Comparison of ENCODE assay signal across 29 cellular contexts in genomic region chr10:4221315-4221714, GRCh38.
DNase-seq lines count a peak whose midpoint lies in the region; ATAC-seq and TF ChIP-seq lines count a peak whose summit lies in the region.
"Had no signal": no experiment of that assay in that cellular context is flagged by ENCODE, and none has a peak within 500 bp of the region (broad histone marks: within the 10 kb centered on the region; RNA-seq: fewer than 3 reads in every experiment).

No MANE protein-coding gene starts in this region.

- H3K27me3 ChIP-seq in DND-41 (ENCODE audit: insufficient read depth, low read length, poor library complexity) (no peaks in the 10 kb centered on the region), mesenchymal stem cell (ENCODE audit: control insufficient read depth in 1 of 2, insufficient read depth in 1 of 2, low read length in 2 of 2) (no peaks in the 10 kb centered on the region), neuronal stem cell (ENCODE audit: control insufficient read depth in 3 of 3, insufficient read depth in 3 of 3, low read depth in 1 of 3, low read length in 3 of 3) (no peaks in the 10 kb centered on the region)
- H3K27me3 ChIP-seq: BE2C, neural progenitor cell, tibial nerve had no signal

- H2BK15ac ChIP-seq in mesenchymal stem cell (ENCODE audit: low read depth, poor library complexity, severe bottlenecking): no peak overlapping the region
- no peak overlapping the region for H2BK15ac ChIP-seq in neuronal stem cell (ENCODE audit: low read length)

- H3K4ac ChIP-seq in mesenchymal stem cell (ENCODE audit: low read depth in 1 of 2, low read length in 2 of 2) (no peak overlapping the region), neuronal stem cell (ENCODE audit: low read length) (no peak overlapping the region)

- no peaks in the 10 kb centered on the region for H3K79me1 ChIP-seq in mesenchymal stem cell (replicated peaks; ENCODE audit: low read length, poor library complexity, severe bottlenecking)
- H3K79me1 ChIP-seq in neuronal stem cell (ENCODE audit: low read depth, low read length): no peaks in the 10 kb centered on the region

- H2BK120ac ChIP-seq in mesenchymal stem cell (ENCODE audit: low read depth, low read length) (no peak overlapping the region), neuronal stem cell (ENCODE audit: low read depth, low read length) (no peak overlapping the region)

- H3K14ac ChIP-seq in mesenchymal stem cell (ENCODE audit: low read length in 2 of 2): no peak overlapping the region
- no peak overlapping the region for H3K14ac ChIP-seq in neuronal stem cell (ENCODE audit: low read length)

- ATAC-seq in DND-41 (ENCODE audit: insufficient read depth, low read depth): peak; percentile 66
- peak; percentile 68 for ATAC-seq in activated naive CD8-positive, alpha-beta T cell treated with anti-CD3 and anti-CD28 coated beads, Interleukin-2, amount 50 U/mL, for 24 hours
- ATAC-seq: mucosa of descending colon, PC-3 had no signal

- H4K20me1 ChIP-seq in DND-41 (ENCODE audit: insufficient read depth, low read length): no peaks in the 10 kb centered on the region

- H3K18ac ChIP-seq in mesenchymal stem cell (ENCODE audit: low read depth in 1 of 2, low read length in 2 of 2) (no peak overlapping the region), neuronal stem cell (ENCODE audit: low read length) (no peak overlapping the region)

- peak; percentile 27 for DNase-seq in NCI-H82 (lab: John Stamatoyannopoulos, UW)
- no peak for DNase-seq in NCI-H82 treated with DMSO at 0.1 percent for 48 hours (lab: John Stamatoyannopoulos, UW; ENCODE audit: unreplicated experiment)
- DNase-seq in DND-41: no peak
- DNase-seq in activated naive CD8-positive, alpha-beta T cell treated with anti-CD3 and anti-CD28 coated beads, Interleukin-2, amount 50 U/mL, for 24 hours: peak; percentile 5
- peak; percentile 8 for DNase-seq in mesenchymal stem cell
- DNase-seq in amygdala (lab: John Stamatoyannopoulos, UW): no peak
- no peak for DNase-seq in neuronal stem cell (ENCODE audit: low spot score)
- DNase-seq in coronary artery (ENCODE audit: low spot score): no peak
- DNase-seq: 8988T; activated CD4-positive, alpha-beta T cell treated with anti-CD3 and anti-CD28 coated beads for 1 hour; anterior cingulate cortex; BE2C; caudate nucleus; DMS79 treated with DMSO at 0.1 percent for 48 hours; dorsolateral prefrontal cortex; foreskin fibroblast; KG1; mucosa of descending colon; NCI-H1048; NCI-H1930; NCI-H226; NCI-H774; PC-3; SHP77 treated with DMSO at 0.1 percent for 48 hours; stimulated activated naive CD4-positive, alpha-beta T cell treated with Interleukin-2 at 50 U/mL for 16 hours; SW 1271 had no signal

- WGBS in mesenchymal stem cell: 88% methylated on average over 1 of the region's 2 CpGs
- WGBS in neuronal stem cell (ENCODE audit: extremely low coverage in 2 of 2, insufficient read length in 2 of 2, insufficient replicate concordance in 1 of 2), 2 donors: no CpG with 5 or more reads among the region's 2 CpGs

- H2AFZ ChIP-seq in DND-41 (ENCODE audit: low read depth, low read length) (no peak overlapping the region), mesenchymal stem cell (ENCODE audit: low read depth, low read length) (no peak overlapping the region), neuronal stem cell (ENCODE audit: low read length) (no peak overlapping the region)
- H2AFZ ChIP-seq: neural progenitor cell had no signal

- no peak overlapping the region for H3K4me3 Mint-ChIP-seq in activated naive CD8-positive, alpha-beta T cell treated with anti-CD3 and anti-CD28 coated beads, Interleukin-2, amount 50 U/mL, for 24 hours
- H3K4me3 Mint-ChIP-seq: neural progenitor cell had no signal

- H3K27me3 Mint-ChIP-seq in activated naive CD8-positive, alpha-beta T cell treated with anti-CD3 and anti-CD28 coated beads, Interleukin-2, amount 50 U/mL, for 24 hours: peaks cover 7% of the 10 kb centered on the region

- H3K4me3 ChIP-seq in DND-41 (ENCODE audit: low read depth in 1 of 2, low read length in 2 of 2) (no peak overlapping the region), mesenchymal stem cell (ENCODE audit: insufficient read depth in 1 of 2, low read depth in 1 of 2, low read length in 2 of 2) (no peak overlapping the region), neuronal stem cell (ENCODE audit: low read length in 2 of 2) (no peak overlapping the region), coronary artery (no peak overlapping the region)
- H3K4me3 ChIP-seq: dorsolateral prefrontal cortex, mucosa of descending colon, neural progenitor cell, tibial nerve had no signal

- H4K8ac ChIP-seq in mesenchymal stem cell (ENCODE audit: low read length): no peak overlapping the region
- H4K8ac ChIP-seq in neuronal stem cell (ENCODE audit: low read depth, low read length): no peak overlapping the region

- H3K9me3 Mint-ChIP-seq in activated naive CD8-positive, alpha-beta T cell treated with anti-CD3 and anti-CD28 coated beads, Interleukin-2, amount 50 U/mL, for 24 hours: peaks cover 8% of the 10 kb centered on the region
- H3K9me3 Mint-ChIP-seq: activated T-helper 2 cell treated with anti-CD3 and anti-CD28 coated beads, Interferon-gamma antibody, Interleukin-2, Interleukin-4, amounts not matched to agents 10 μg/mL and 5 μg/mL and 100 μg/mL, durations not matched to agents 14 hours and 24 hours and 36 hours had no signal

- TF ChIP-seq CTCF in DND-41 (IDR thresholded peaks at IDR 0.05; ENCODE audit: borderline replicate concordance, extremely low read depth, low read length, poor library complexity, severe bottlenecking) (no peak), coronary artery (IDR thresholded peaks at IDR 0.05) (no peak)

- H3K27ac Mint-ChIP-seq in activated naive CD8-positive, alpha-beta T cell treated with anti-CD3 and anti-CD28 coated beads, Interleukin-2, amount 50 U/mL, for 24 hours: no peak overlapping the region
- H3K27ac Mint-ChIP-seq: activated T-helper 2 cell treated with anti-CD3 and anti-CD28 coated beads, Interferon-gamma antibody, Interleukin-2, Interleukin-4, amounts not matched to agents 10 μg/mL and 5 μg/mL and 100 μg/mL, durations not matched to agents 14 hours and 24 hours and 36 hours; neural progenitor cell had no signal

- H3K23ac ChIP-seq in mesenchymal stem cell (ENCODE audit: low read length in 2 of 2) (no peak overlapping the region), neuronal stem cell (ENCODE audit: low read depth, low read length, poor library complexity) (no peak overlapping the region)

- H2AK5ac ChIP-seq in mesenchymal stem cell (ENCODE audit: low read length, severe bottlenecking) (no peak overlapping the region), neuronal stem cell (ENCODE audit: low read depth, low read length) (no peak overlapping the region)

- H4K91ac ChIP-seq in mesenchymal stem cell (ENCODE audit: low read length) (no peak overlapping the region), neuronal stem cell (ENCODE audit: low read depth, low read length, poor library complexity) (no peak overlapping the region)

- H2BK5ac ChIP-seq in mesenchymal stem cell (ENCODE audit: low read depth, low read length, poor library complexity, severe bottlenecking) (no peak overlapping the region), neuronal stem cell (ENCODE audit: low read length) (no peak overlapping the region)

- no peaks in the 10 kb centered on the region for H3K36me3 ChIP-seq in DND-41 (ENCODE audit: insufficient read depth, low read length)
- no peaks in the 10 kb centered on the region for H3K36me3 ChIP-seq in mesenchymal stem cell (ENCODE audit: control insufficient read depth in 1 of 2, insufficient read depth in 2 of 2, low read depth in 1 of 2, low read length in 2 of 2)
- H3K36me3 ChIP-seq in neuronal stem cell (replicated peaks in 1 of 2; ENCODE audit: control insufficient read depth in 2 of 2, insufficient read depth in 2 of 2, low read length in 2 of 2): no peaks in the 10 kb centered on the region
- H3K36me3 ChIP-seq: BE2C, neural progenitor cell, tibial nerve had no signal

- peaks cover 6% of the 10 kb centered on the region for H3K36me3 Mint-ChIP-seq in activated naive CD8-positive, alpha-beta T cell treated with anti-CD3 and anti-CD28 coated beads, Interleukin-2, amount 50 U/mL, for 24 hours (ENCODE audit: low read depth)
- H3K36me3 Mint-ChIP-seq: neural progenitor cell had no signal

- H3K4me1 Mint-ChIP-seq in activated naive CD8-positive, alpha-beta T cell treated with anti-CD3 and anti-CD28 coated beads, Interleukin-2, amount 50 U/mL, for 24 hours: peaks cover 17% of the 10 kb centered on the region

- H3K4me1 ChIP-seq in DND-41 (ENCODE audit: insufficient read depth, low read length) (peaks cover 11% of the 10 kb centered on the region), mesenchymal stem cell (ENCODE audit: control insufficient read depth, insufficient read depth, low read depth, low read length) (no peaks in the 10 kb centered on the region), neuronal stem cell (ENCODE audit: control insufficient read depth in 2 of 2, insufficient read depth in 1 of 2, low read depth in 1 of 2, low read length in 2 of 2) (peaks cover 0 to 7% of the 10 kb centered on the region in 2 donors)

- H3K9ac ChIP-seq in DND-41 (ENCODE audit: low read depth, low read length) (no peak overlapping the region), mesenchymal stem cell (ENCODE audit: low read length) (no peak overlapping the region), neuronal stem cell (ENCODE audit: low read depth, low read length, poor library complexity) (no peak overlapping the region)
- H3K9ac ChIP-seq: neural progenitor cell had no signal

- no peaks in the 10 kb centered on the region for H3K79me2 ChIP-seq in DND-41 (ENCODE audit: insufficient read depth, low read length)

- H3K4me2 ChIP-seq in DND-41 (ENCODE audit: insufficient read depth, low read length) (no peak overlapping the region), mesenchymal stem cell (ENCODE audit: low read length, poor library complexity, severe bottlenecking) (no peak overlapping the region), neuronal stem cell (ENCODE audit: insufficient read depth, low read length, poor library complexity, severe bottlenecking) (no peak overlapping the region)

- H3K27ac ChIP-seq in DND-41 (ENCODE audit: low read length) (no peak overlapping the region), mesenchymal stem cell (ENCODE audit: low read length, poor library complexity, severe bottlenecking) (no peak overlapping the region), neuronal stem cell (replicated peaks; ENCODE audit: low read length) (no peak overlapping the region), coronary artery (no peak overlapping the region)
- H3K27ac ChIP-seq: dorsolateral prefrontal cortex, neural progenitor cell, tibial nerve had no signal

- no peak overlapping the region for H2BK12ac ChIP-seq in mesenchymal stem cell (ENCODE audit: low read length in 2 of 2)
- H2BK12ac ChIP-seq in neuronal stem cell (ENCODE audit: low read length): no peak overlapping the region

- no peaks in the 10 kb centered on the region for H3K9me3 ChIP-seq in DND-41 (ENCODE audit: insufficient read depth, low read length, severe bottlenecking)
- H3K9me3 ChIP-seq in mesenchymal stem cell (ENCODE audit: control insufficient read depth, low read length): no peaks in the 10 kb centered on the region
- H3K9me3 ChIP-seq in neuronal stem cell (replicated peaks in 1 of 2; ENCODE audit: control insufficient read depth in 2 of 2, insufficient read depth in 1 of 2, low read depth in 1 of 2, low read length in 2 of 2): no peaks in the 10 kb centered on the region
- H3K9me3 ChIP-seq: BE2C, mucosa of descending colon, tibial nerve had no signal

Comparison
In these comparisons a context has a peak if more than half of its experiments do, and no peak if none do; other contexts are left out.
1. DNase-seq: peak in NCI-H82 (single experiment), activated naive CD8-positive, alpha-beta T cell treated with anti-CD3 and anti-CD28 coated beads, Interleukin-2, amount 50 U/mL, for 24 hours (single experiment) and mesenchymal stem cell (single experiment); none in NCI-H82 treated with DMSO at 0.1 percent for 48 hours (single experiment), DND-41 (single experiment), amygdala (0 of 56), neuronal stem cell (single experiment) and coronary artery (single experiment).